ENCODE assay signal across 20 cellular contexts in the genomic region with DNA sequence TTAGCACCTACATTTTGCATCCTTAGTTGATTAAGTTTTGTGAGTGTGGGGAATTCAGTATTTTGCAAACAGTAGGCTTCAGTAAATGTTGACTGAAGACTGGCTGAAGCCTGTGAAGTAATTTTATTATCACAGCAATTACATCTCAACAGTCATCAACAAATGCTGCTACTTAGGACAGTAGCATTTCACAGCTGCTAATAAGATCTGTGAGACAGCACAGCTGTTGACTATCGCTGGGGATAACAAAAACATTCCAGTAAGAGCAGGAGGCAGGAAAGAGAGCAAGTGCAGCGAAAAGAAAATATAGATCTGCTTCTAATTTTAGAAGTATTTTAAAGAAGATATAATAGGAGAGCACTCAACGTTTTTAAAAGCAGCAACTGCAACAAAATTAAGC.
"Had no signal": no experiment of that assay in that cellular context is flagged by ENCODE, and none has a peak within 500 bp of the region (broad histone marks: within the 10 kb centered on the region; RNA-seq: fewer than 3 reads in every experiment).

No MANE protein-coding gene starts in this region.

- H3K4me3 ChIP-seq: adrenal gland, ascending aorta, smooth muscle cell, stomach, suprapubic skin, tibial nerve had no signal

- H3K36me3 ChIP-seq: adrenal gland, ascending aorta, brain microvascular endothelial cell, stomach, suprapubic skin, tibial nerve had no signal

- H3K4me3 Mint-ChIP-seq: activated CD8-positive, alpha-beta T cell treated with anti-CD3 and anti-CD28 coated beads, Interleukin-2, amount 10 ng/mL, durations not matched to agents 7 days and 5 days; activated naive CD8-positive, alpha-beta T cell; neural crest cell; stimulated activated memory B cell treated with anti-CD40 and anti-IgM and Interleukin-4, amounts not matched to agents 10 μg/mL and 1 μg/mL and 100 μg/mL, for 72 hours had no signal

- H3K27me3 Mint-ChIP-seq: activated naive CD8-positive, alpha-beta T cell; stimulated activated memory B cell treated with anti-CD40 and anti-IgM and Interleukin-4, amounts not matched to agents 10 μg/mL and 1 μg/mL and 100 μg/mL, for 72 hours had no signal

- H3K9me3 Mint-ChIP-seq: activated T-helper 2 cell treated with anti-CD3 and anti-CD28 coated beads, Interferon-gamma antibody, Interleukin-2, Interleukin-4, amounts not matched to agents 10 μg/mL and 5 μg/mL and 100 μg/mL, durations not matched to agents 14 hours and 24 hours and 36 hours; neural crest cell; stimulated activated memory B cell treated with anti-CD40 and anti-IgM and Interleukin-4, amounts not matched to agents 10 μg/mL and 1 μg/mL and 100 μg/mL, for 72 hours had no signal

- H3K27me3 ChIP-seq: adrenal gland, ascending aorta, brain microvascular endothelial cell, stomach, suprapubic skin, tibial nerve had no signal

- H3K27ac ChIP-seq: adrenal gland, ascending aorta, brain microvascular endothelial cell, stomach, suprapubic skin, tibial nerve had no signal

- DNase-seq: activated CD4-positive, alpha-beta T cell treated with anti-CD3 and anti-CD28 coated beads for 1 hour; activated CD4-positive, alpha-beta T cell treated with anti-CD3 and anti-CD28 coated beads, Interleukin-2, amount 50 U/mL, for 1 hour; activated CD8-positive, alpha-beta T cell treated with anti-CD3 and anti-CD28 coated beads, Interleukin-2, amount 10 ng/mL, durations not matched to agents 7 days and 5 days; activated naive CD4-positive, alpha-beta T cell; adrenal gland; brain microvascular endothelial cell; central memory CD4-positive, alpha-beta T cell; effector memory CD4-positive, alpha-beta T cell; foreskin melanocyte; hypothalamus; stimulated activated CD4-positive, alpha-beta T cell treated with anti-CD3 and anti-CD28 coated beads, Interleukin-15, amount 100 ng/mL, for 24 hours; stomach had no signal

- H3K27ac Mint-ChIP-seq: activated CD8-positive, alpha-beta T cell treated with anti-CD3 and anti-CD28 coated beads, Interleukin-2, amount 10 ng/mL, durations not matched to agents 7 days and 5 days; activated naive CD8-positive, alpha-beta T cell; activated T-helper 2 cell treated with anti-CD3 and anti-CD28 coated beads, Interferon-gamma antibody, Interleukin-2, Interleukin-4, amounts not matched to agents 10 μg/mL and 5 μg/mL and 100 μg/mL, durations not matched to agents 14 hours and 24 hours and 36 hours; stimulated activated memory B cell treated with anti-CD40 and anti-IgM and Interleukin-4, amounts not matched to agents 10 μg/mL and 1 μg/mL and 100 μg/mL, for 72 hours had no signal

- H3K36me3 Mint-ChIP-seq: activated naive CD8-positive, alpha-beta T cell; stimulated activated memory B cell treated with anti-CD40 and anti-IgM and Interleukin-4, amounts not matched to agents 10 μg/mL and 1 μg/mL and 100 μg/mL, for 72 hours had no signal

- H3K9me3 ChIP-seq: adrenal gland, ascending aorta, stomach, suprapubic skin, tibial nerve had no signal

- H3K4me1 ChIP-seq: adrenal gland, ascending aorta, stomach, suprapubic skin, tibial nerve had no signal

- H3K4me1 Mint-ChIP-seq: stimulated activated memory B cell treated with anti-CD40 and anti-IgM and Interleukin-4, amounts not matched to agents 10 μg/mL and 1 μg/mL and 100 μg/mL, for 72 hours had no signal
